In genomic region chr10:21533577-21534475, GRCh38 we compare ENCODE assay signal across 8 cellular contexts. TPM values are rescaled to one million over a fixed set of nuclear protein-coding genes. Genes with fewer than 3 reads are reported as not detected.
A peak's percentile ranks its signal among the peaks of the same experiment; 100 is the strongest.
DNase-seq lines count a peak whose midpoint lies in the region; ATAC-seq and TF ChIP-seq lines count a peak whose summit lies in the region.

TSS of gene MLLT10 (plus strand) at chr10:21534232. CDS start at chr10:21534645, 413 bp downstream.

- peak; percentile 88 for ATAC-seq in HG02973 (IDR thresholded peaks at IDR 0.05; ENCODE audit: unreplicated experiment)

- peak; percentile 45 for TF ChIP-seq CTCF in brain microvascular endothelial cell (IDR thresholded peaks at IDR 0.05; ENCODE audit: low read depth, low read length, missing control alignments)

- H3K4me1 ChIP-seq in iPS-18a (ENCODE audit: control insufficient read depth, low read depth, low read length) (peaks cover 38% of the 10 kb centered on the region), skeletal muscle tissue (ENCODE audit: control insufficient read depth in 3 of 3, insufficient read depth in 3 of 3, low read length in 3 of 3) (peaks cover 6 to 10% (median 7%) of the 10 kb centered on the region in 3 donors)

- H3K9ac ChIP-seq in iPS-18a (ENCODE audit: low read length), result peak within 1 kb of the TSS; percentile 78
- peak within 1 kb of the TSS; percentile 88 to 96 (median 93) for H3K9ac ChIP-seq in skeletal muscle tissue (ENCODE audit: low read depth in 1 of 3, low read length in 3 of 3)

- peak within 1 kb of the TSS; percentile 85 for H3K27ac ChIP-seq in brain microvascular endothelial cell
- H3K27ac ChIP-seq in iPS-18a (ENCODE audit: low read length), result peak within 1 kb of the TSS; percentile 92
- H3K27ac ChIP-seq in skeletal muscle tissue (ENCODE audit: low read depth, low read length), result peak within 1 kb of the TSS; percentile 94

- H3K36me3 ChIP-seq in brain microvascular endothelial cell (replicated peaks) (peaks cover 11% of the 10 kb centered on the region), iPS-18a (ENCODE audit: control insufficient read depth, low read depth, low read length) (peaks cover 5% of the 10 kb centered on the region), skeletal muscle tissue (ENCODE audit: control insufficient read depth in 3 of 3, insufficient read depth in 3 of 3, low read length in 3 of 3) (peaks cover 0 to 12% (median 4%) of the 10 kb centered on the region in 3 donors)

- no peaks in the 10 kb centered on the region for H3K9me3 ChIP-seq in iPS-18a (ENCODE audit: control insufficient read depth, low read depth, low read length)
- H3K9me3 ChIP-seq in skeletal muscle tissue (ENCODE audit: control insufficient read depth in 3 of 3, low read length in 3 of 3), result no peaks in the 10 kb centered on the region

- peak within 1 kb of the TSS; percentile 82 for H3K4me3 ChIP-seq in brain microvascular endothelial cell (ENCODE audit: low read depth, low read length)
- peak within 1 kb of the TSS; percentile 80 for H3K4me3 ChIP-seq in iPS-18a (ENCODE audit: low read length)
- H3K4me3 ChIP-seq in skeletal muscle tissue (ENCODE audit: low read length in 3 of 3), result peak within 1 kb of the TSS; percentile 78 to 91 (median 86)

- H3K27me3 ChIP-seq in brain microvascular endothelial cell (replicated peaks), result no peaks in the 10 kb centered on the region
- no peaks in the 10 kb centered on the region for H3K27me3 ChIP-seq in iPS-18a (ENCODE audit: control insufficient read depth, insufficient read depth, low read length)
- no peaks in the 10 kb centered on the region for H3K27me3 ChIP-seq in skeletal muscle tissue (ENCODE audit: control insufficient read depth in 3 of 3, insufficient read depth in 3 of 3, low read length in 3 of 3)

- in situ Hi-C loops in brain microvascular endothelial cell (cut with HindIII; ENCODE audit: low pct_ligation_motif_present, low sequenced_read_pairs), result no loop called here

- peak; percentile 85 to 90 for DNase-seq in NCI-H187 (lab: John Stamatoyannopoulos, UW)
- DNase-seq in NCI-H187 treated with DMSO at 0.1 percent for 48 hours (lab: John Stamatoyannopoulos, UW), result no peak
- peak; percentile 90 for DNase-seq in NCI-H2107 (lab: John Stamatoyannopoulos, UW)
- peak; percentile 98 for DNase-seq in UCSD-AML1 (lab: John Stamatoyannopoulos, UW; ENCODE audit: unreplicated experiment)
- DNase-seq in brain microvascular endothelial cell, result peak; percentile 82

RNA-seq across cellular contexts. Expression of gene MLLT10, which starts in this region (rescaled TPM):
- 43.3 TPM for total RNA-seq in skeletal muscle tissue
